In the genomic region with DNA sequence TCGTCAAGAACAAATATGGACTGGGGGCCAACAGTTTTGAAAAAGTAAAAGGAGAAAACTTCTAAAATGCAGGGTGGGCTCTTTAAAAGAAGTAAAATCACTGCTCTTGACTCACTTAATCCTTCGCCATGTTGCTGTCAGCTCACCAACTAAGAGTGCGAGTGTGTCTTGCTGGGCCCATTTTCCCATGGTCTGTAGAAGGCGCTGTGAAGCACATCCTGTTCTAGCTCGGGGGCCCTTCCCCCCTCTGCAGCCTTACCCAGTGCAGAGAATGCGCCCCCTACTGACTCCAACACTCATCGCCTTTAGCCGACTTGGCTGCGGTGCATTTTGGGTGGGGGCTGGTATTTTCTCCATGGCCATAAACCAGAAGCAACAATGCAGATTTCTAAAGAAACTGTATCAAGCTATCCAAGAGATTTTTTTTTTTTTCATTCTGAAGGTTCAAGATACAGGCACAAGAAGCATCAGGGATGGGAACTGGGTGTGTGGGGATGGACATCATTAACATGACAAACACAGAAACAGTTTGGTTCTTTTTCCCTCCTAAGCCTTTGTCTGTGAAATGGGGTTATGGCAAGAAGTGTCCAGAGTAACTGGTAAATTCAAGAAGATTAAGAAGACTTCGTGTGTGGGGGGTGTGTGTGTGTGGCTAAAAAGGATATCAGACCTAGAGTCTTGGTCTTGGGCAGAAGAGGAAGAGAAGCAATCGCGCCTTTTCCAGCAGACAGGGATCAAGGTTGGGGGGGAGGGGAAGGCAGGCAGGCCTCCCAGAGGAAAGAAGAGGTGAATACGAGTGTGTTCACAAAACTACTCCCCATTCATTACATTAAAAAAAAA, we compare ENCODE assay signal across 7 cellular contexts. TPM values are rescaled to one million over a fixed set of nuclear protein-coding genes. Genes with fewer than 3 reads are reported as not detected.
DNase-seq lines count a peak whose midpoint lies in the region; ATAC-seq, FAIRE-seq and TF ChIP-seq lines count a peak whose summit lies in the region.

No MANE protein-coding gene starts in this region.

- H3K27me3 ChIP-seq in GM12878 (replicated peaks in 1 of 2; ENCODE audit: control insufficient read depth in 2 of 2, insufficient read depth in 2 of 2, low read length in 1 of 2), result no peaks in the 10 kb centered on the region

- peak; percentile 98 to 100 (median 100); a peak in 5 of 6 replicates for TF ChIP-seq CTCF in GM12878 (IDR thresholded peaks at IDR 0.05 in 2 of 3, conservative IDR thresholded peaks at IDR 0.05 in 1 of 3; ENCODE audit: control insufficient read depth in 2 of 3, extremely low read depth in 1 of 3, insufficient read depth in 1 of 3, low read depth in 3 of 3, low read length in 3 of 3)

- 1% methylated on average over 13 of the region's 13 CpGs for WGBS in GM12878 (ENCODE audit: insufficient coverage, insufficient replicate concordance, low lambda C conversion rate, missing lambda C conversion rate)

- peak; percentile 15 to 74; a peak in 1 of 4 replicates for TF ChIP-seq EP300 in GM12878 (IDR thresholded peaks at IDR 0.05; ENCODE audit: borderline replicate concordance in 1 of 2, control insufficient read depth in 1 of 2, low read depth in 2 of 2, low read length in 2 of 2)

- CTCF ChIA-PET in GM12878 (lab: Yijun Ruan, JAX), result interaction anchor here (0.6 to 13.0 kb wide), 35 partner anchors 10 to 1628 kb away, joined by 3 to 336 read pairs (median 4); a partner anchor contains a TSS

- H2AFZ ChIP-seq in GM12878 (ENCODE audit: control insufficient read depth, low read depth, low read length), result no peak overlapping the region

- in situ Hi-C loops in GM12878 (cut with MboI), result no loop called here

- H3K9me3 ChIP-seq in GM12878 (replicated peaks; ENCODE audit: control insufficient read depth, insufficient read depth, low read length), result no peaks in the 10 kb centered on the region

- RAD21 ChIA-PET in GM12878 (lab: Charles Lee; ENCODE audit: unreplicated experiment), result interaction anchor here (0.6 to 7.6 kb wide), 19 partner anchors 10 to 728 kb away, joined by 3 to 125 read pairs (median 6); a partner anchor contains a TSS

- peak; percentile 86 for FAIRE-seq in GM12878 (lab: Jason Lieb, UNC)

- H3K4me2 ChIP-seq in GM12878 (ENCODE audit: control insufficient read depth, insufficient read depth), result peak overlapping the region; percentile 80

- H3K36me3 ChIP-seq in GM12878 (ENCODE audit: control insufficient read depth in 2 of 2, insufficient read depth in 2 of 2, low read length in 1 of 2), result peaks cover 0 to 21% of the 10 kb centered on the region in 2 experiments; a peak in 3 of 4 replicates

- H4K20me1 ChIP-seq in GM12878 (ENCODE audit: control insufficient read depth, insufficient read depth), result no peaks in the 10 kb centered on the region

- H3K4me3 ChIP-seq in GM12878, result peak overlapping the region; percentile 94

- H3K9ac ChIP-seq in GM12878 (ENCODE audit: control insufficient read depth, insufficient read depth, low read length), result peak overlapping the region; percentile 70

- TF ChIP-seq RAD21 in GM12878 (IDR thresholded peaks at IDR 0.05; ENCODE audit: insufficient read depth, low read depth, low read length), result peak; percentile 86

- ATAC-seq in GM18498 (IDR thresholded peaks at IDR 0.05; ENCODE audit: unreplicated experiment), result peak; percentile 60
- peak; percentile 54 for ATAC-seq in HG02973 (IDR thresholded peaks at IDR 0.05; ENCODE audit: unreplicated experiment)
- ATAC-seq in GM12878, result peak; percentile 83
- ATAC-seq in sciatic nerve, result peak; percentile 73

- TF ChIP-seq POLR2A in GM12878 (IDR thresholded peaks at IDR 0.05; ENCODE audit: low read depth, low read length), result peak; percentile 64

- POLR2A ChIA-PET in GM12878 (lab: Charles Lee), result interaction anchor here (0.9 to 6.0 kb wide), 16 partner anchors 9 to 139 kb away, joined by 3 to 67 read pairs (median 6); a partner anchor contains a TSS

- DNase-seq in NCI-H1930 (lab: John Stamatoyannopoulos, UW) (peak; percentile 92 to 93), T-helper 9 cell (peak; percentile 84), GM12878 (ENCODE audit: low read depth, low spot score) (peak; percentile 88), iPS DF 19.7 (ENCODE audit: low read depth, low spot score) (peak; percentile 86), sciatic nerve (ENCODE audit: low spot score) (peak; percentile 87)

- H3K27ac ChIP-seq in GM12878 (ENCODE audit: control insufficient read depth, insufficient read depth), result peak overlapping the region; percentile 70

- peaks cover 61% of the 10 kb centered on the region for H3K79me2 ChIP-seq in GM12878 (ENCODE audit: control insufficient read depth, insufficient read depth, low read length)

- intact Hi-C loops in GM12878 (cut with micrococcal nuclease; ENCODE audit: unreplicated experiment) (loop anchor here (1.0 kb wide), 1 partner anchor 135 kb away; no protein-coding TSS in a partner anchor), sciatic nerve (cut with DNase I) (loop anchor here (5.0 kb wide), 1 partner anchor 137 kb away; no protein-coding TSS in a partner anchor)

- no TSS peak for BruUV-seq in GM12878 (replicated peaks; lab: Mats Ljungman, UMichigan)

- SMC1A ChIA-PET in GM12878 (lab: Charles Lee; ENCODE audit: uncharacterized antibody, unreplicated experiment), result interaction anchor here (0.7 to 8.2 kb wide), 21 partner anchors 9 to 136 kb away, joined by 3 to 90 read pairs (median 6); a partner anchor contains a TSS

- peaks cover 5% of the 10 kb centered on the region; the same call in 1 of the 2 replicates for H3K4me1 ChIP-seq in GM12878 (ENCODE audit: control insufficient read depth, insufficient read depth, low read length)

TF ChIP-seq in GM12878, 131 proteins besides CTCF, POLR2A, EP300 and RAD21 (continues in another document):
- peak; percentile 70; the same call in 1 of the 2 replicates for TF ChIP-seq RCOR1 (conservative IDR thresholded peaks at IDR 0.05; ENCODE audit: low read depth, low read length)

RNA-seq across cellular contexts. Expression of a gene that starts 1.7 kb away (rescaled TPM):
- 129 and 136 TPM in 2 replicates for total RNA-seq in GM12878 (2013; cell fraction: nucleolus; rRNA removed)
- total RNA-seq in GM12878 (2014; rRNA removed), result 22.8 and 23.0 TPM in 2 replicates
- 28.3 and 30.4 TPM in 2 replicates for total RNA-seq in GM12878 (2014; rRNA removed; fragmentation: Illumina TruSeq; extraction: Trizol)
- 74.4 and 74.5 TPM in 2 replicates for total RNA-seq in GM12878 (2021)
- polyA plus RNA-seq in GM12878 (2011; ENCODE audit: low read depth), result 30.5 TPM
- 30.6 and 40.0 TPM in 2 replicates for polyA plus RNA-seq in GM12878 (2011; rRNA removed)
- polyA plus RNA-seq in GM12878 (2011; cell fraction: cytosol; rRNA removed), result 20.1 and 27.2 TPM in 2 replicates
- 61.5 and 64.3 TPM in 2 replicates for polyA plus RNA-seq in GM12878 (2011; cell fraction: nucleus; rRNA removed)
- polyA plus RNA-seq in GM12878 (2012), result 34.8 and 42.0 TPM in 2 replicates
- polyA plus RNA-seq in GM12878 (2014; fragmentation: Illumina TruSeq; extraction: Trizol), result 66.9 and 82.8 TPM in 2 replicates
- polyA plus RNA-seq in GM12878 (2014; fragmentation: Nextera tagmentation; extraction: Ambion mirVana), result 10 to 100 TPM; 25.9 to 39.7 TPM
- 23.6 and 28.1 TPM in 2 replicates for polyA plus RNA-seq in GM12878 (2014; rRNA removed)
- polyA plus RNA-seq in GM12878 (2016; fragmentation: Nextera tagmentation; extraction: Ambion mirVana), result 10 to 100 TPM; 39.1 to 40.3 TPM
- 54.7 and 78.9 TPM in 2 replicates for polyA minus RNA-seq in GM12878 (2011; rRNA and poly(A)+ RNA removed)
- 25.9 and 31.9 TPM in 2 replicates for polyA minus RNA-seq in GM12878 (2011; cell fraction: cytosol; rRNA and poly(A)+ RNA removed)
- polyA minus RNA-seq in GM12878 (2011; cell fraction: nucleus; rRNA and poly(A)+ RNA removed), result 28.5 and 36.6 TPM in 2 replicates
- total RNA-seq in sciatic nerve, result 57.6 TPM

RNA-seq across cellular contexts. Expression of a gene that starts 28.8 kb away (rescaled TPM):
- 18.4 and 21.1 TPM in 2 replicates for total RNA-seq in GM12878 (2013; cell fraction: nucleolus; rRNA removed)
- total RNA-seq in GM12878 (2014; rRNA removed) (66.0 and 76.1 TPM in 2 replicates), GM12878 (2014; rRNA removed; fragmentation: Illumina TruSeq; extraction: Trizol) (105 and 107 TPM in 2 replicates), GM12878 (2021) (50.8 and 53.3 TPM in 2 replicates), sciatic nerve (32.9 TPM)
- polyA plus RNA-seq in GM12878 (2011; ENCODE audit: low read depth), result 37.8 TPM
- polyA plus RNA-seq in GM12878 (2011; rRNA removed) (72.3 and 127 TPM in 2 replicates), GM12878 (2014; fragmentation: Illumina TruSeq; extraction: Trizol) (112 and 187 TPM in 2 replicates), GM12878 (2014; fragmentation: Nextera tagmentation; extraction: Ambion mirVana) (100 to 1,000 TPM; 138 to 145 TPM), GM12878 (2014; rRNA removed) (85.6 and 98.5 TPM in 2 replicates), GM12878 (2016; fragmentation: Nextera tagmentation; extraction: Ambion mirVana) (100 to 1,000 TPM; 159 to 167 TPM)
- polyA plus RNA-seq in GM12878 (2011; cell fraction: cytosol; rRNA removed), result 27.4 and 31.7 TPM in 2 replicates
- 26.8 and 36.2 TPM in 2 replicates for polyA plus RNA-seq in GM12878 (2011; cell fraction: nucleus; rRNA removed)
- 52.8 and 55.9 TPM in 2 replicates for polyA plus RNA-seq in GM12878 (2012)
- 9.8 and 20.5 TPM in 2 replicates for polyA minus RNA-seq in GM12878 (2011; rRNA and poly(A)+ RNA removed)
- polyA minus RNA-seq in GM12878 (2011; cell fraction: cytosol; rRNA and poly(A)+ RNA removed), result 10.7 and 13.9 TPM in 2 replicates
- polyA minus RNA-seq in GM12878 (2011; cell fraction: nucleus; rRNA and poly(A)+ RNA removed), result 11.8 and 16.8 TPM in 2 replicates

RNA-seq across cellular contexts. Expression of a gene that starts 29.1 kb away (rescaled TPM):
- total RNA-seq in GM12878 (2013; cell fraction: nucleolus; rRNA removed), result 6.0 and 6.1 TPM in 2 replicates
- total RNA-seq in GM12878 (2014; rRNA removed) (5.7 and 5.9 TPM in 2 replicates), GM12878 (2014; rRNA removed; fragmentation: Illumina TruSeq; extraction: Trizol) (3.0 and 3.3 TPM in 2 replicates), GM12878 (2021) (4.7 and 5.2 TPM in 2 replicates), sciatic nerve (3.1 TPM)
- 0.83 TPM for polyA plus RNA-seq in GM12878 (2011; ENCODE audit: low read depth)
- polyA plus RNA-seq in GM12878 (2011; rRNA removed) (2.0 and 2.2 TPM in 2 replicates), GM12878 (2014; fragmentation: Illumina TruSeq; extraction: Trizol) (2.4 and 2.8 TPM in 2 replicates), GM12878 (2014; fragmentation: Nextera tagmentation; extraction: Ambion mirVana) (under 1 TPM; 0.87 to 0.99 TPM), GM12878 (2014; rRNA removed) (3.6 and 4.6 TPM in 2 replicates), GM12878 (2016; fragmentation: Nextera tagmentation; extraction: Ambion mirVana) (1 to 10 TPM; 4.0 to 4.6 TPM)
- polyA plus RNA-seq in GM12878 (2011; cell fraction: cytosol; rRNA removed), result 2.4 and 3.0 TPM in 2 replicates
- polyA plus RNA-seq in GM12878 (2011; cell fraction: nucleus; rRNA removed), result 1.4 and 1.6 TPM in 2 replicates
- 2.1 and 2.6 TPM in 2 replicates for polyA plus RNA-seq in GM12878 (2012)
- 4.6 and 6.5 TPM in 2 replicates for polyA minus RNA-seq in GM12878 (2011; rRNA and poly(A)+ RNA removed)
- polyA minus RNA-seq in GM12878 (2011; cell fraction: cytosol; rRNA and poly(A)+ RNA removed), result 2.0 and 2.1 TPM in 2 replicates
- polyA minus RNA-seq in GM12878 (2011; cell fraction: nucleus; rRNA and poly(A)+ RNA removed), result 4.6 and 7.6 TPM in 2 replicates

Comparison
In these comparisons a context has a peak if more than half of its experiments do, and no peak if none do; other contexts are left out.
1. Peak in every context shown above with its lines: DNase-seq, ATAC-seq, H3K4me3 ChIP-seq and H3K27ac ChIP-seq.